ENCODE assay signal across 19 cellular contexts in genomic region chr12:131087991-131088700, GRCh38.
DNase-seq lines count a peak whose midpoint lies in the region; ATAC-seq and TF ChIP-seq lines count a peak whose summit lies in the region.
"Had no signal": no experiment of that assay in that cellular context is flagged by ENCODE, and none has a peak within 500 bp of the region (broad histone marks: within the 10 kb centered on the region; RNA-seq: fewer than 3 reads in every experiment).

No MANE protein-coding gene starts in this region.

- H3K4me1 Mint-ChIP-seq in endodermal cell, result no peaks in the 10 kb centered on the region
- H3K4me1 Mint-ChIP-seq in osteocyte (ENCODE audit: unreplicated experiment), result peaks cover 2% of the 10 kb centered on the region

- no peak overlapping the region for H3K4ac ChIP-seq in mesendoderm (ENCODE audit: low read depth, low read length)

- no peak for ATAC-seq in left ventricle myocardium superior
- no peak for ATAC-seq in left cardiac atrium
- ATAC-seq: activated T-cell treated with anti-CD3 and anti-CD28 coated beads, Interleukin-2, amount 50 U/mL, for 72 hours had no signal

- H3K56ac ChIP-seq in mesendoderm (ENCODE audit: low read length), result no peak overlapping the region

- H3K27me3 ChIP-seq in endodermal cell (ENCODE audit: control insufficient read depth, insufficient read depth, low read length, poor library complexity, severe bottlenecking) (no peaks in the 10 kb centered on the region), uterus (no peaks in the 10 kb centered on the region), mesendoderm (ENCODE audit: insufficient read depth, low read length, poor library complexity) (no peaks in the 10 kb centered on the region)
- H3K27me3 ChIP-seq: esophagus muscularis mucosa, thyroid gland had no signal

- no peaks in the 10 kb centered on the region for H3K79me2 ChIP-seq in mesendoderm (ENCODE audit: control insufficient read depth, insufficient read depth, low read length)
- H3K79me2 ChIP-seq: parathyroid adenoma had no signal

- H3K4me1 ChIP-seq in endodermal cell (ENCODE audit: control insufficient read depth, insufficient read depth, low read length) (no peaks in the 10 kb centered on the region), uterus (no peaks in the 10 kb centered on the region), mesendoderm (ENCODE audit: control insufficient read depth, low read depth, low read length) (no peaks in the 10 kb centered on the region)
- H3K4me1 ChIP-seq: breast epithelium, parathyroid adenoma, thyroid gland had no signal

- H3K36me3 ChIP-seq in endodermal cell (ENCODE audit: control insufficient read depth, insufficient read depth, low read length) (no peaks in the 10 kb centered on the region), uterus (no peaks in the 10 kb centered on the region), mesendoderm (ENCODE audit: control insufficient read depth, insufficient read depth, low read length) (no peaks in the 10 kb centered on the region)
- H3K36me3 ChIP-seq: breast epithelium, thyroid gland had no signal

- H3K27ac Mint-ChIP-seq in endodermal cell, result peak overlapping the region; percentile 2
- H3K27ac Mint-ChIP-seq in osteocyte (ENCODE audit: unreplicated experiment), result no peak overlapping the region
- H3K27ac Mint-ChIP-seq: activated T-cell treated with anti-CD3 and anti-CD28 coated beads, Interleukin-2, amount 50 U/mL, for 72 hours; CD4-positive, alpha-beta T cell had no signal

- no peaks in the 10 kb centered on the region for H3K9me3 ChIP-seq in endodermal cell (ENCODE audit: control insufficient read depth, low read length)
- H3K9me3 ChIP-seq in uterus, result no peaks in the 10 kb centered on the region
- H3K9me3 ChIP-seq: breast epithelium, esophagus muscularis mucosa, thyroid gland had no signal

- no peak overlapping the region for H3K9ac ChIP-seq in endodermal cell (ENCODE audit: extremely low read depth, low read length, poor library complexity, severe bottlenecking)
- H3K9ac ChIP-seq in mesendoderm (ENCODE audit: low read length), result no peak overlapping the region
- H3K9ac ChIP-seq: parathyroid adenoma had no signal

- H4K5ac ChIP-seq in mesendoderm (ENCODE audit: low read length), result no peak overlapping the region

- H3K79me1 ChIP-seq in mesendoderm (ENCODE audit: low read length), result no peaks in the 10 kb centered on the region

- no peak overlapping the region for H4K8ac ChIP-seq in mesendoderm (ENCODE audit: low read depth, low read length)

- no peaks in the 10 kb centered on the region for H3K9me3 Mint-ChIP-seq in endodermal cell
- no peaks in the 10 kb centered on the region for H3K9me3 Mint-ChIP-seq in osteocyte (ENCODE audit: unreplicated experiment)
- H3K9me3 Mint-ChIP-seq: activated T-cell treated with anti-CD3 and anti-CD28 coated beads, Interleukin-2, amount 50 U/mL, for 72 hours; CD4-positive, alpha-beta T cell had no signal

- H3K27me3 Mint-ChIP-seq in endodermal cell (ENCODE audit: insufficient read depth) (no peaks in the 10 kb centered on the region), osteocyte (ENCODE audit: unreplicated experiment) (no peaks in the 10 kb centered on the region)
- H3K27me3 Mint-ChIP-seq: CD4-positive, alpha-beta T cell had no signal

- no peak overlapping the region for H2BK5ac ChIP-seq in mesendoderm (ENCODE audit: low read length)

- H2BK15ac ChIP-seq in mesendoderm (replicated peaks; ENCODE audit: low read depth), result no peak overlapping the region

- no peak overlapping the region for H3K18ac ChIP-seq in mesendoderm (ENCODE audit: low read length)

- no peak overlapping the region for H3K23ac ChIP-seq in mesendoderm (ENCODE audit: low read length)

- TF ChIP-seq CTCF in endodermal cell (conservative IDR thresholded peaks at IDR 0.05), result no peak
- TF ChIP-seq CTCF in osteocyte (IDR thresholded peaks at IDR 0.05), result no peak
- TF ChIP-seq CTCF in uterus (IDR thresholded peaks at IDR 0.05), result no peak

- H3K4me3 Mint-ChIP-seq in endodermal cell, result no peak overlapping the region
- no peak overlapping the region for H3K4me3 Mint-ChIP-seq in osteocyte (ENCODE audit: unreplicated experiment)
- H3K4me3 Mint-ChIP-seq: activated T-cell treated with anti-CD3 and anti-CD28 coated beads, Interleukin-2, amount 50 U/mL, for 72 hours; CD4-positive, alpha-beta T cell had no signal

- H3K27ac ChIP-seq in endodermal cell (ENCODE audit: low read depth, low read length), result no peak overlapping the region
- no peak overlapping the region for H3K27ac ChIP-seq in uterus
- H3K27ac ChIP-seq in mesendoderm (ENCODE audit: low read depth, low read length), result no peak overlapping the region
- H3K27ac ChIP-seq: breast epithelium, esophagus muscularis mucosa, parathyroid adenoma, thyroid gland had no signal

- TF ChIP-seq POLR2A in uterus (IDR thresholded peaks at IDR 0.05), result no peak

- DNase-seq in left ventricle myocardium superior, result peak; percentile 15
- DNase-seq in left cardiac atrium, result no peak
- DNase-seq in endodermal cell, result peak; percentile 39
- DNase-seq in osteocyte (ENCODE audit: extremely low spot score, unreplicated experiment), result peak; percentile 82
- peak; percentile 11 to 12 for DNase-seq in uterus
- DNase-seq in SIG-M5 treated with dmso at 0.1 percent for 504 hours (lab: John Stamatoyannopoulos, UW; ENCODE audit: unreplicated experiment), result no peak
- no peak for DNase-seq in NCI-H2196 (lab: John Stamatoyannopoulos, UW; ENCODE audit: unreplicated experiment)
- no peak for DNase-seq in mesendoderm
- DNase-seq: activated CD4-positive, alpha-beta T cell treated with anti-CD3 and anti-CD28 coated beads, Interleukin-2, amount 50 U/mL, for 1 hour; activated T-cell treated with anti-CD3 and anti-CD28 coated beads, Interleukin-2, amount 50 U/mL, for 72 hours; NCI-H1417 treated with DMSO at 0.1 percent for 48 hours; NCI-H446; NK-92 treated with Interleukin-12 subunit alpha and Interleukin-12 subunit beta, amount 100 ng/mL, for 24 hours; SW 1271 had no signal

- WGBS in endodermal cell (ENCODE audit: insufficient coverage in 1 of 2, insufficient read length in 1 of 2), 2 experiments, result 91 to 95% methylated on average over 29 to 38 of the region's 38 CpGs
- WGBS in mesendoderm (ENCODE audit: extremely low coverage, insufficient coverage, low lambda C conversion rate), result no CpG with 5 or more reads among the region's 38 CpGs

- no peak overlapping the region for H3K4me3 ChIP-seq in endodermal cell (ENCODE audit: low read length)
- no peak overlapping the region for H3K4me3 ChIP-seq in uterus
- no peak overlapping the region for H3K4me3 ChIP-seq in mesendoderm (ENCODE audit: low read length)
- H3K4me3 ChIP-seq: breast epithelium, esophagus muscularis mucosa, thyroid gland had no signal

- H3K4me2 ChIP-seq in mesendoderm (ENCODE audit: low read length), result no peak overlapping the region

- no peak overlapping the region for H2AK5ac ChIP-seq in mesendoderm (ENCODE audit: low read length)

- H3K36me3 Mint-ChIP-seq in endodermal cell (ENCODE audit: low read depth), result no peaks in the 10 kb centered on the region
- H3K36me3 Mint-ChIP-seq in osteocyte (ENCODE audit: unreplicated experiment), result no peaks in the 10 kb centered on the region

- H2BK120ac ChIP-seq in mesendoderm (ENCODE audit: low read depth, low read length), result no peak overlapping the region

- intact Hi-C loops in left ventricle myocardium superior (cut with micrococcal nuclease), result no loop called here
- intact Hi-C loops in left cardiac atrium (cut with DNase I), result no loop called here
- intact Hi-C loops in uterus (cut with DNase I; ENCODE audit: low total_unique reads), result no loop called here

Comparison
In these comparisons a context has a peak if more than half of its experiments do, and no peak if none do; other contexts are left out.
1. DNase-seq: peak in left ventricle myocardium superior (single experiment), endodermal cell (single experiment), osteocyte (single experiment) and uterus (2 of 2); none in left cardiac atrium (single experiment), SIG-M5 treated with dmso at 0.1 percent for 504 hours (single experiment), NCI-H2196 (single experiment) and mesendoderm (single experiment).